Comparison of ENCODE assay signal across 9 cellular contexts in genomic region chr1:228465134-228465533, GRCh38. TPM values are rescaled to one million over a fixed set of nuclear protein-coding genes. Genes with fewer than 3 reads are reported as not detected.
DNase-seq lines count a peak whose midpoint lies in the region; ATAC-seq and TF ChIP-seq lines count a peak whose summit lies in the region.
"Had no signal": no experiment of that assay in that cellular context is flagged by ENCODE, and none has a peak within 500 bp of the region (broad histone marks: within the 10 kb centered on the region; RNA-seq: fewer than 3 reads in every experiment).

No MANE protein-coding gene starts in this region.

- H3K27ac ChIP-seq in ACC112 (ENCODE audit: low read depth, low read length) (no peak overlapping the region), mesodermal cell (ENCODE audit: low read depth, low read length, severe bottlenecking) (peak overlapping the region; percentile 62)
- H3K27ac ChIP-seq: ascending aorta had no signal

- H3K4me3 ChIP-seq in ACC112 (ENCODE audit: low read depth, low read length) = peak overlapping the region; percentile 59
- peak overlapping the region; percentile 53 for H3K4me3 ChIP-seq in GM12875 (ENCODE audit: low read depth, low read length)
- H3K4me3 ChIP-seq in astrocyte of the cerebellum (ENCODE audit: low read depth, low read length) = peak overlapping the region; percentile 36
- H3K4me3 ChIP-seq in mesodermal cell (ENCODE audit: extremely low read depth, insufficient read depth, low read length, poor library complexity, severe bottlenecking) = peak overlapping the region; percentile 37

- DNase-seq in astrocyte of the cerebellum (ENCODE audit: low read depth) = no peak
- no peak for DNase-seq in EL
- no peak for DNase-seq in DMS114 treated with DMSO at 0.1 percent for 48 hours (lab: John Stamatoyannopoulos, UW; ENCODE audit: unreplicated experiment)

- TF ChIP-seq CTCF in GM12875 (IDR thresholded peaks at IDR 0.05; ENCODE audit: borderline replicate concordance, insufficient read depth, low read depth, low read length) = no peak
- no peak for TF ChIP-seq CTCF in astrocyte of the cerebellum (IDR thresholded peaks at IDR 0.05; ENCODE audit: low read depth, low read length, missing control alignments)

- H3K79me2 ChIP-seq in ACC112 (ENCODE audit: control insufficient read depth, insufficient read depth, low read length, unreplicated experiment) = no peaks in the 10 kb centered on the region

- H3K36me3 ChIP-seq in ACC112 (ENCODE audit: insufficient read depth, low read length) = no peaks in the 10 kb centered on the region
- no peaks in the 10 kb centered on the region for H3K36me3 ChIP-seq in mesodermal cell (ENCODE audit: control insufficient read depth, insufficient read depth, low read length)
- H3K36me3 ChIP-seq: ascending aorta had no signal

- in situ Hi-C loops in astrocyte of the cerebellum (cut with HindIII; ENCODE audit: low sequenced_read_pairs) = loop anchor here (5.0 kb wide), 1 partner anchor 298 kb away; the partner anchor contains the start of gene IBA57

- 27 to 47% methylated on average over 3 to 11 of the region's 13 CpGs for WGBS in mesodermal cell (ENCODE audit: insufficient coverage in 2 of 2), 2 experiments

- ATAC-seq in GM21515 (IDR thresholded peaks at IDR 0.05; ENCODE audit: unreplicated experiment) (no peak), GM18868 (IDR thresholded peaks at IDR 0.05; ENCODE audit: unreplicated experiment) (no peak)

- peaks cover 94% of the 10 kb centered on the region for H3K27me3 ChIP-seq in ACC112 (ENCODE audit: insufficient read depth, low read length)
- H3K27me3 ChIP-seq: ascending aorta had no signal

- no peaks in the 10 kb centered on the region for H3K9me3 ChIP-seq in mesodermal cell (ENCODE audit: control insufficient read depth, low read length)
- H3K9me3 ChIP-seq: ascending aorta had no signal

- H2AFZ ChIP-seq in ACC112 (ENCODE audit: low read length, unreplicated experiment) = no peak overlapping the region

- H3K4me1 ChIP-seq in ACC112 (ENCODE audit: control insufficient read depth, insufficient read depth, low read length, unreplicated experiment) = no peaks in the 10 kb centered on the region
- H3K4me1 ChIP-seq in mesodermal cell (ENCODE audit: control insufficient read depth, insufficient read depth, low read length, poor library complexity, severe bottlenecking) = no peaks in the 10 kb centered on the region
- H3K4me1 ChIP-seq: ascending aorta had no signal

RNA-seq across cellular contexts. Expression of gene RNF187, which starts 22.0 kb away (rescaled TPM):
- polyA plus RNA-seq in mesodermal cell (2013, experiment 1 of 2) = 56.2 TPM
- polyA plus RNA-seq in mesodermal cell (2013, experiment 2 of 2) = 45.3 TPM

RNA-seq across cellular contexts. Expression of gene TRIM17, which starts 48.5 kb away (rescaled TPM):
- polyA plus RNA-seq in mesodermal cell (2013, experiment 1 of 2) = 3.3 TPM
- polyA plus RNA-seq in mesodermal cell (2013, experiment 2 of 2) = 3.7 TPM

RNA-seq across cellular contexts. Expression of gene TRIM11, which starts 58.5 kb away (rescaled TPM):
- 19.8 TPM for polyA plus RNA-seq in mesodermal cell (2013, experiment 1 of 2)
- 16.2 TPM for polyA plus RNA-seq in mesodermal cell (2013, experiment 2 of 2)
